Comparison of ENCODE assay signal across 16 cellular contexts in genomic region chr16:1528921-1529537, GRCh38. TPM values are rescaled to one million over a fixed set of nuclear protein-coding genes. Genes with fewer than 3 reads are reported as not detected.
DNase-seq lines count a peak whose midpoint lies in the region; ATAC-seq and TF ChIP-seq lines count a peak whose summit lies in the region.
"Had no signal": no experiment of that assay in that cellular context is flagged by ENCODE, and none has a peak within 500 bp of the region (broad histone marks: within the 10 kb centered on the region; RNA-seq: fewer than 3 reads in every experiment).

No MANE protein-coding gene starts in this region.

- peaks cover under 1% of the 10 kb centered on the region for H3K36me3 Mint-ChIP-seq in activated CD8-positive, alpha-beta T cell treated with anti-CD3 and anti-CD28 coated beads, Interleukin-2, amount 10 ng/mL, durations not matched to agents 7 days and 5 days (ENCODE audit: low read depth)
- no peaks in the 10 kb centered on the region for H3K36me3 Mint-ChIP-seq in activated CD8-positive, alpha-beta T cell treated with anti-CD3 and anti-CD28 coated beads for 36 hours (ENCODE audit: low read depth)
- H3K36me3 Mint-ChIP-seq in CD4-positive, CD25-positive, alpha-beta regulatory T cell: peaks cover under 1% of the 10 kb centered on the region
- H3K36me3 Mint-ChIP-seq in activated T-helper 1 cell treated with anti-CD3 and anti-CD28 coated beads, Interleukin-12 subunit alpha, Interleukin-12 subunit beta, Interleukin-2, Interleukin-4 antibody, amounts not matched to agents 30 ng/mL and 10 ng/mL and 1 ng/mL, durations not matched to agents 14 hours and 24 hours and 36 hours (ENCODE audit: low read depth): no peaks in the 10 kb centered on the region
- peaks cover 1% of the 10 kb centered on the region for H3K36me3 Mint-ChIP-seq in nephron (ENCODE audit: low read depth)
- H3K36me3 Mint-ChIP-seq: CD14-positive monocyte had no signal

- H3K4me3 ChIP-seq in CD4-positive, CD25-positive, alpha-beta regulatory T cell (ENCODE audit: low read depth, low read length): no peak overlapping the region
- no peak overlapping the region for H3K4me3 ChIP-seq in spleen
- H3K4me3 ChIP-seq: GM23248, Peyer's patch had no signal

- WGBS in spleen, 5 donors: 88 to 94% (median 92%) methylated on average over 15 to 29 of the region's 29 CpGs

- POLR2A ChIA-PET in activated CD8-positive, alpha-beta T cell treated with anti-CD3 and anti-CD28 coated beads, Interleukin-2, amount 10 ng/mL, durations not matched to agents 7 days and 5 days (lab: Charles Lee): no interaction called here
- POLR2A ChIA-PET in activated CD8-positive, alpha-beta T cell treated with anti-CD3 and anti-CD28 coated beads for 36 hours (lab: Charles Lee): interaction anchor here (0.8 kb wide), 1 partner anchor 9 kb away, joined by 3 read pairs; no protein-coding TSS in a partner anchor

- CTCF ChIA-PET in activated CD8-positive, alpha-beta T cell treated with anti-CD3 and anti-CD28 coated beads, Interleukin-2, amount 10 ng/mL, durations not matched to agents 7 days and 5 days (lab: Charles Lee): no interaction called here
- CTCF ChIA-PET in activated CD8-positive, alpha-beta T cell treated with anti-CD3 and anti-CD28 coated beads for 36 hours (lab: Charles Lee): no interaction called here

- no peaks in the 10 kb centered on the region for H3K9me3 ChIP-seq in CD4-positive, CD25-positive, alpha-beta regulatory T cell (ENCODE audit: control insufficient read depth in 2 of 2, low read length in 2 of 2)
- H3K9me3 ChIP-seq in spleen: no peaks in the 10 kb centered on the region
- H3K9me3 ChIP-seq: Peyer's patch had no signal

- no peak overlapping the region for H3K4me3 Mint-ChIP-seq in activated CD8-positive, alpha-beta T cell treated with anti-CD3 and anti-CD28 coated beads, Interleukin-2, amount 10 ng/mL, durations not matched to agents 7 days and 5 days
- H3K4me3 Mint-ChIP-seq in activated CD8-positive, alpha-beta T cell treated with anti-CD3 and anti-CD28 coated beads for 36 hours: no peak overlapping the region
- H3K4me3 Mint-ChIP-seq in CD4-positive, CD25-positive, alpha-beta regulatory T cell: peak overlapping the region in 1 of 4 donors; percentile 30
- H3K4me3 Mint-ChIP-seq in activated T-helper 1 cell treated with anti-CD3 and anti-CD28 coated beads, Interleukin-12 subunit alpha, Interleukin-12 subunit beta, Interleukin-2, Interleukin-4 antibody, amounts not matched to agents 30 ng/mL and 10 ng/mL and 1 ng/mL, durations not matched to agents 14 hours and 24 hours and 36 hours: no peak overlapping the region
- H3K4me3 Mint-ChIP-seq in nephron: peak overlapping the region in 1 of 3 experiments; percentile 5
- H3K4me3 Mint-ChIP-seq: CD14-positive monocyte had no signal

- H3K36me3 ChIP-seq in CD4-positive, CD25-positive, alpha-beta regulatory T cell (ENCODE audit: control insufficient read depth, insufficient read depth, low read length): no peaks in the 10 kb centered on the region
- peaks cover 0 to 9% (median 0%) of the 10 kb centered on the region in 6 donors for H3K36me3 ChIP-seq in spleen
- H3K36me3 ChIP-seq: Peyer's patch had no signal

- no peak overlapping the region for H3K27ac ChIP-seq in CD4-positive, CD25-positive, alpha-beta regulatory T cell (ENCODE audit: insufficient read depth, low read length, poor library complexity, severe bottlenecking)
- H3K27ac ChIP-seq in spleen: no peak overlapping the region
- H3K27ac ChIP-seq: GM23248, Peyer's patch had no signal

- DNase-seq in activated CD8-positive, alpha-beta T cell treated with anti-CD3 and anti-CD28 coated beads, Interleukin-2, amount 10 ng/mL, durations not matched to agents 7 days and 5 days: no peak
- DNase-seq in activated CD8-positive, alpha-beta T cell treated with anti-CD3 and anti-CD28 coated beads for 36 hours: no peak
- no peak for DNase-seq in CD4-positive, CD25-positive, alpha-beta regulatory T cell
- no peak for DNase-seq in activated T-helper 1 cell treated with anti-CD3 and anti-CD28 coated beads, Interleukin-12 subunit alpha, Interleukin-12 subunit beta, Interleukin-2, Interleukin-4 antibody, amounts not matched to agents 30 ng/mL and 10 ng/mL and 1 ng/mL, durations not matched to agents 14 hours and 24 hours and 36 hours (ENCODE audit: low spot score)
- no peak for DNase-seq in spleen
- DNase-seq in stimulated activated CD4-positive, alpha-beta T cell treated with anti-CD3 and anti-CD28 coated beads, Interleukin-2, amount 100 ng/mL, for 48 hours: no peak
- DNase-seq in activated CD8-positive, alpha-beta memory T cell treated with anti-CD3 and anti-CD28 coated beads for 24 hours: no peak
- DNase-seq: DMS79, GM23248, MV-4-11, NCI-H1417 treated with DMSO at 0.1 percent for 48 hours, NCI-H2029 treated with DMSO at 0.1 percent for 48 hours, NCI-H510A, Peyer's patch had no signal

- no peaks in the 10 kb centered on the region for H3K27me3 ChIP-seq in CD4-positive, CD25-positive, alpha-beta regulatory T cell (ENCODE audit: control insufficient read depth, insufficient read depth, low read length)
- peaks cover 0 to 8% (median 5%) of the 10 kb centered on the region in 7 donors for H3K27me3 ChIP-seq in spleen (replicated peaks in 1 of 7)
- H3K27me3 ChIP-seq: Peyer's patch had no signal

- no peak for TF ChIP-seq CTCF in activated CD8-positive, alpha-beta T cell treated with anti-CD3 and anti-CD28 coated beads for 36 hours (IDR thresholded peaks at IDR 0.05)
- no peak for TF ChIP-seq CTCF in nephron (IDR thresholded peaks at IDR 0.05; ENCODE audit: unreplicated experiment in 3 of 3)
- no peak for TF ChIP-seq CTCF in spleen (IDR thresholded peaks at IDR 0.05 in 8 of 11, conservative IDR thresholded peaks at IDR 0.05 in 3 of 11)

- intact Hi-C loops in activated CD8-positive, alpha-beta T cell treated with anti-CD3 and anti-CD28 coated beads for 36 hours (cut with micrococcal nuclease): no loop called here
- intact Hi-C loops in activated T-helper 1 cell treated with anti-CD3 and anti-CD28 coated beads, Interleukin-12 subunit alpha, Interleukin-12 subunit beta, Interleukin-2, Interleukin-4 antibody, amounts not matched to agents 30 ng/mL and 10 ng/mL and 1 ng/mL, durations not matched to agents 14 hours and 24 hours and 36 hours (cut with micrococcal nuclease): no loop called here
- intact Hi-C loops in spleen (cut with DNase I; ENCODE audit: low total_unique reads): no loop called here

- TF ChIP-seq POLR2A in spleen (IDR thresholded peaks at IDR 0.05): no peak

- H3K4me1 ChIP-seq in CD4-positive, CD25-positive, alpha-beta regulatory T cell (ENCODE audit: control insufficient read depth, insufficient read depth, low read length, poor library complexity, severe bottlenecking): peaks cover 33% of the 10 kb centered on the region
- peaks cover 12 to 76% (median 52%) of the 10 kb centered on the region in 6 donors for H3K4me1 ChIP-seq in spleen

- H3K27ac Mint-ChIP-seq in activated CD8-positive, alpha-beta T cell treated with anti-CD3 and anti-CD28 coated beads, Interleukin-2, amount 10 ng/mL, durations not matched to agents 7 days and 5 days: peak overlapping the region; percentile 67
- no peak overlapping the region for H3K27ac Mint-ChIP-seq in activated CD8-positive, alpha-beta T cell treated with anti-CD3 and anti-CD28 coated beads for 36 hours
- H3K27ac Mint-ChIP-seq in CD4-positive, CD25-positive, alpha-beta regulatory T cell: peak overlapping the region in 2 of 3 donors; percentile 20 to 89
- peak overlapping the region; percentile 61 for H3K27ac Mint-ChIP-seq in activated T-helper 1 cell treated with anti-CD3 and anti-CD28 coated beads, Interleukin-12 subunit alpha, Interleukin-12 subunit beta, Interleukin-2, Interleukin-4 antibody, amounts not matched to agents 30 ng/mL and 10 ng/mL and 1 ng/mL, durations not matched to agents 14 hours and 24 hours and 36 hours
- peak overlapping the region; percentile 81 to 92 (median 91) for H3K27ac Mint-ChIP-seq in nephron

- H3K27me3 Mint-ChIP-seq in activated CD8-positive, alpha-beta T cell treated with anti-CD3 and anti-CD28 coated beads, Interleukin-2, amount 10 ng/mL, durations not matched to agents 7 days and 5 days (ENCODE audit: low read depth): no peaks in the 10 kb centered on the region
- H3K27me3 Mint-ChIP-seq in activated CD8-positive, alpha-beta T cell treated with anti-CD3 and anti-CD28 coated beads for 36 hours: no peaks in the 10 kb centered on the region
- H3K27me3 Mint-ChIP-seq in CD4-positive, CD25-positive, alpha-beta regulatory T cell: no peaks in the 10 kb centered on the region
- H3K27me3 Mint-ChIP-seq in activated T-helper 1 cell treated with anti-CD3 and anti-CD28 coated beads, Interleukin-12 subunit alpha, Interleukin-12 subunit beta, Interleukin-2, Interleukin-4 antibody, amounts not matched to agents 30 ng/mL and 10 ng/mL and 1 ng/mL, durations not matched to agents 14 hours and 24 hours and 36 hours (ENCODE audit: insufficient read depth): peaks cover 2% of the 10 kb centered on the region
- no peaks in the 10 kb centered on the region for H3K27me3 Mint-ChIP-seq in nephron (ENCODE audit: low read depth)

- no peak for ATAC-seq in activated CD8-positive, alpha-beta T cell treated with anti-CD3 and anti-CD28 coated beads, Interleukin-2, amount 10 ng/mL, durations not matched to agents 7 days and 5 days
- no peak for ATAC-seq in activated CD8-positive, alpha-beta T cell treated with anti-CD3 and anti-CD28 coated beads for 36 hours
- no peak for ATAC-seq in CD4-positive, CD25-positive, alpha-beta regulatory T cell (ENCODE audit: low read depth in 2 of 2)

- H3K4me1 Mint-ChIP-seq in activated CD8-positive, alpha-beta T cell treated with anti-CD3 and anti-CD28 coated beads, Interleukin-2, amount 10 ng/mL, durations not matched to agents 7 days and 5 days (ENCODE audit: low read depth): peaks cover 46% of the 10 kb centered on the region
- peaks cover 21% of the 10 kb centered on the region for H3K4me1 Mint-ChIP-seq in activated CD8-positive, alpha-beta T cell treated with anti-CD3 and anti-CD28 coated beads for 36 hours (ENCODE audit: low read depth)
- peaks cover 0 to 39% (median 2%) of the 10 kb centered on the region in 4 donors for H3K4me1 Mint-ChIP-seq in CD4-positive, CD25-positive, alpha-beta regulatory T cell
- H3K4me1 Mint-ChIP-seq in activated T-helper 1 cell treated with anti-CD3 and anti-CD28 coated beads, Interleukin-12 subunit alpha, Interleukin-12 subunit beta, Interleukin-2, Interleukin-4 antibody, amounts not matched to agents 30 ng/mL and 10 ng/mL and 1 ng/mL, durations not matched to agents 14 hours and 24 hours and 36 hours (ENCODE audit: low read depth): peaks cover 14% of the 10 kb centered on the region
- H3K4me1 Mint-ChIP-seq in nephron: peaks cover 22% of the 10 kb centered on the region

- H3K9me3 Mint-ChIP-seq in activated CD8-positive, alpha-beta T cell treated with anti-CD3 and anti-CD28 coated beads, Interleukin-2, amount 10 ng/mL, durations not matched to agents 7 days and 5 days (ENCODE audit: insufficient read depth): no peaks in the 10 kb centered on the region
- H3K9me3 Mint-ChIP-seq in activated CD8-positive, alpha-beta T cell treated with anti-CD3 and anti-CD28 coated beads for 36 hours: no peaks in the 10 kb centered on the region
- H3K9me3 Mint-ChIP-seq in CD4-positive, CD25-positive, alpha-beta regulatory T cell: no peaks in the 10 kb centered on the region
- no peaks in the 10 kb centered on the region for H3K9me3 Mint-ChIP-seq in activated T-helper 1 cell treated with anti-CD3 and anti-CD28 coated beads, Interleukin-12 subunit alpha, Interleukin-12 subunit beta, Interleukin-2, Interleukin-4 antibody, amounts not matched to agents 30 ng/mL and 10 ng/mL and 1 ng/mL, durations not matched to agents 14 hours and 24 hours and 36 hours
- H3K9me3 Mint-ChIP-seq in nephron: no peaks in the 10 kb centered on the region

RNA-seq across cellular contexts. Expression of gene TMEM204, which starts 4.4 kb away (rescaled TPM):
- total RNA-seq in activated CD8-positive, alpha-beta T cell treated with anti-CD3 and anti-CD28 coated beads, Interleukin-2, amount 10 ng/mL, durations not matched to agents 7 days and 5 days: 10 to 100 TPM; 35.1 to 35.6 TPM
- 10 to 100 TPM; 12.9 to 14.3 TPM for total RNA-seq in activated CD8-positive, alpha-beta T cell treated with anti-CD3 and anti-CD28 coated beads for 36 hours
- total RNA-seq in CD4-positive, CD25-positive, alpha-beta regulatory T cell: 25.8 TPM
- polyA plus RNA-seq in CD4-positive, CD25-positive, alpha-beta regulatory T cell: 10 to 100 TPM; 59.8 to 97.4 (median 69.1) TPM
- 22.8 and 23.7 TPM in 2 replicates for total RNA-seq in activated T-helper 1 cell treated with anti-CD3 and anti-CD28 coated beads, Interleukin-12 subunit alpha, Interleukin-12 subunit beta, Interleukin-2, Interleukin-4 antibody, amounts not matched to agents 30 ng/mL and 10 ng/mL and 1 ng/mL, durations not matched to agents 14 hours and 24 hours and 36 hours
- 10 to 100 TPM; 12.6 to 47.1 (median 26.9) TPM for total RNA-seq in spleen
- polyA plus RNA-seq in spleen: 10 to 100 TPM; 10.1 to 21.0 (median 13.6) TPM

RNA-seq across cellular contexts. Expression of gene TELO2, which starts 35.9 kb away (rescaled TPM):
- 10 to 100 TPM; 70.1 to 73.3 TPM for total RNA-seq in activated CD8-positive, alpha-beta T cell treated with anti-CD3 and anti-CD28 coated beads, Interleukin-2, amount 10 ng/mL, durations not matched to agents 7 days and 5 days
- 10 to 100 TPM; 59.1 to 62.1 TPM for total RNA-seq in activated CD8-positive, alpha-beta T cell treated with anti-CD3 and anti-CD28 coated beads for 36 hours
- total RNA-seq in CD4-positive, CD25-positive, alpha-beta regulatory T cell: 27.4 TPM
- 10 to 100 TPM in 3 of 4 donors, 1 to 10 TPM in 1; 9.1 to 15.2 (median 11.6) TPM for polyA plus RNA-seq in CD4-positive, CD25-positive, alpha-beta regulatory T cell
- 94.1 and 95.3 TPM in 2 replicates for total RNA-seq in activated T-helper 1 cell treated with anti-CD3 and anti-CD28 coated beads, Interleukin-12 subunit alpha, Interleukin-12 subunit beta, Interleukin-2, Interleukin-4 antibody, amounts not matched to agents 30 ng/mL and 10 ng/mL and 1 ng/mL, durations not matched to agents 14 hours and 24 hours and 36 hours
- total RNA-seq in spleen: 10 to 100 TPM; 28.5 to 64.2 (median 44.0) TPM
- 100 to 1,000 TPM in 1 of 3 donors, 10 to 100 TPM in 2; 60.3 to 110 (median 83.5) TPM for polyA plus RNA-seq in spleen

RNA-seq across cellular contexts. Expression of gene PTX4, which starts 40.3 kb away (rescaled TPM):
- total RNA-seq in activated CD8-positive, alpha-beta T cell treated with anti-CD3 and anti-CD28 coated beads, Interleukin-2, amount 10 ng/mL, durations not matched to agents 7 days and 5 days: not detected
- not detected for total RNA-seq in activated CD8-positive, alpha-beta T cell treated with anti-CD3 and anti-CD28 coated beads for 36 hours
- total RNA-seq in CD4-positive, CD25-positive, alpha-beta regulatory T cell: not detected
- not detected for polyA plus RNA-seq in CD4-positive, CD25-positive, alpha-beta regulatory T cell
- total RNA-seq in activated T-helper 1 cell treated with anti-CD3 and anti-CD28 coated beads, Interleukin-12 subunit alpha, Interleukin-12 subunit beta, Interleukin-2, Interleukin-4 antibody, amounts not matched to agents 30 ng/mL and 10 ng/mL and 1 ng/mL, durations not matched to agents 14 hours and 24 hours and 36 hours: 0.20 TPM in 1 of 2 replicates, not detected in the other
- total RNA-seq in spleen: under 1 TPM in 5 of 7 donors, not detected in 2; 0.23 to 0.85 (median 0.60) TPM
- under 1 TPM in 2 of 3 donors, not detected in 1; 0.03 to 0.19 TPM for polyA plus RNA-seq in spleen
- total RNA-seq: GM23248, Peyer's patch had no signal
- polyA plus RNA-seq: CD14-positive monocyte, GM23248 had no signal

RNA-seq across cellular contexts. Expression of gene CLCN7, which starts 54.2 kb away (rescaled TPM):
- 10 to 100 TPM; 41.9 to 43.9 TPM for total RNA-seq in activated CD8-positive, alpha-beta T cell treated with anti-CD3 and anti-CD28 coated beads, Interleukin-2, amount 10 ng/mL, durations not matched to agents 7 days and 5 days
- total RNA-seq in activated CD8-positive, alpha-beta T cell treated with anti-CD3 and anti-CD28 coated beads for 36 hours: 10 to 100 TPM; 35.5 to 36.8 TPM
- total RNA-seq in CD4-positive, CD25-positive, alpha-beta regulatory T cell: 104 TPM
- polyA plus RNA-seq in CD4-positive, CD25-positive, alpha-beta regulatory T cell: 10 to 100 TPM; 22.0 to 24.9 (median 23.5) TPM
- total RNA-seq in activated T-helper 1 cell treated with anti-CD3 and anti-CD28 coated beads, Interleukin-12 subunit alpha, Interleukin-12 subunit beta, Interleukin-2, Interleukin-4 antibody, amounts not matched to agents 30 ng/mL and 10 ng/mL and 1 ng/mL, durations not matched to agents 14 hours and 24 hours and 36 hours: 61.7 and 68.7 TPM in 2 replicates
- 100 to 1,000 TPM in 6 of 7 donors, 10 to 100 TPM in 1; 76.5 to 146 (median 127) TPM for total RNA-seq in spleen
- polyA plus RNA-seq in spleen: 100 to 1,000 TPM in 1 of 3 donors, 10 to 100 TPM in 2; 43.2 to 117 (median 59.6) TPM
